Comparison of ENCODE assay signal across 8 cellular contexts in genomic region chr18:32018331-32019250, GRCh38. TPM values are rescaled to one million over a fixed set of nuclear protein-coding genes. Genes with fewer than 3 reads are reported as not detected.
A peak's percentile ranks its signal among the peaks of the same experiment; 100 is the strongest.
DNase-seq lines count a peak whose midpoint lies in the region; ATAC-seq and TF ChIP-seq lines count a peak whose summit lies in the region.

TSS of gene RNF125 (plus strand) at chr18:32018825. CDS start at chr18:32018864, 39 bp downstream.

- peak within 1 kb of the TSS; percentile 100 for H3K27ac Mint-ChIP-seq in activated naive CD4-positive, alpha-beta T cell treated with anti-CD3 and anti-CD28 coated beads, Interleukin-2, amount 10 ng/mL, durations not matched to agents 7 days and 5 days

- H3K4me3 ChIP-seq in HAP-1 (peak within 1 kb of the TSS; percentile 41), MM.1S (ENCODE audit: low read length) (peak within 1 kb of the TSS; percentile 80), SK-N-MC (peak within 1 kb of the TSS; percentile 84), osteoblast (ENCODE audit: insufficient read depth, low read length) (peak within 1 kb of the TSS; percentile 70), thoracic aorta (peak within 1 kb of the TSS; percentile 73)

- ATAC-seq in thoracic aorta (ENCODE audit: insufficient number of reproducible peaks, low FRiP score, low read depth) = peak; percentile 11

- peaks cover 19% of the 10 kb centered on the region for H3K4me1 ChIP-seq in HAP-1
- H3K4me1 ChIP-seq in MM.1S (ENCODE audit: low read length) = no peaks in the 10 kb centered on the region
- H3K4me1 ChIP-seq in osteoblast (ENCODE audit: insufficient read depth, low read length) = peaks cover 14% of the 10 kb centered on the region
- peaks cover 0 to 16% of the 10 kb centered on the region in 2 donors for H3K4me1 ChIP-seq in thoracic aorta (ENCODE audit: control insufficient read depth in 1 of 2, low read depth in 2 of 2)

- H3K4me1 Mint-ChIP-seq in activated naive CD4-positive, alpha-beta T cell treated with anti-CD3 and anti-CD28 coated beads, Interleukin-2, amount 10 ng/mL, durations not matched to agents 7 days and 5 days = peaks cover 61% of the 10 kb centered on the region

- CTCF ChIA-PET in activated naive CD4-positive, alpha-beta T cell treated with anti-CD3 and anti-CD28 coated beads, Interleukin-2, amount 10 ng/mL, durations not matched to agents 7 days and 5 days (lab: Charles Lee) = interaction anchor here (1.1 to 2.5 kb wide), 12 partner anchors 18 to 140 kb away, joined by 3 to 33 read pairs (median 8); partner anchors contain the start of genes RNF138 and TRAPPC8

- peaks cover 20% of the 10 kb centered on the region for H3F3A ChIP-seq in MM.1S (ENCODE audit: insufficient read depth, low read length)

- H3K9me3 Mint-ChIP-seq in activated naive CD4-positive, alpha-beta T cell treated with anti-CD3 and anti-CD28 coated beads, Interleukin-2, amount 10 ng/mL, durations not matched to agents 7 days and 5 days = no peaks in the 10 kb centered on the region

- in situ Hi-C loops in HAP-1 (cut with MboI; ENCODE audit: low sequenced_read_pairs) = no loop called here

- H3K9ac ChIP-seq in MM.1S (ENCODE audit: low read length) (peak within 1 kb of the TSS; percentile 77), SK-N-MC (ENCODE audit: insufficient read length) (peak within 1 kb of the TSS; percentile 66)

- H4K20me1 ChIP-seq in MM.1S (ENCODE audit: insufficient read depth, low read length) (no peaks in the 10 kb centered on the region), osteoblast (ENCODE audit: insufficient read depth, low read length) (no peaks in the 10 kb centered on the region)

- intact Hi-C loops in head of caudate nucleus (cut with DNase I) = loop anchor here (5.0 kb wide), 1 partner anchor 76 kb away; the partner anchor contains the start of gene TRAPPC8

- H3K36me3 ChIP-seq in HAP-1 (replicated peaks) (no peaks in the 10 kb centered on the region), MM.1S (replicated peaks; ENCODE audit: insufficient read depth, low read length) (no peaks in the 10 kb centered on the region), SK-N-MC (ENCODE audit: insufficient read depth, low read length) (no peaks in the 10 kb centered on the region), osteoblast (ENCODE audit: insufficient read depth, low read length) (no peaks in the 10 kb centered on the region), thoracic aorta (no peaks in the 10 kb centered on the region)

- H3K79me2 ChIP-seq in MM.1S (ENCODE audit: low read length) (peaks cover 33% of the 10 kb centered on the region), osteoblast (ENCODE audit: insufficient read depth, low read length) (no peaks in the 10 kb centered on the region)

- peaks cover 7% of the 10 kb centered on the region for H3K27me3 Mint-ChIP-seq in activated naive CD4-positive, alpha-beta T cell treated with anti-CD3 and anti-CD28 coated beads, Interleukin-2, amount 10 ng/mL, durations not matched to agents 7 days and 5 days

- H3K9me2 ChIP-seq in MM.1S (replicated peaks; ENCODE audit: insufficient read depth, low read length) = no peaks in the 10 kb centered on the region

- H3K27me3 ChIP-seq in HAP-1 (ENCODE audit: low read depth) (no peaks in the 10 kb centered on the region), MM.1S (replicated peaks; ENCODE audit: insufficient read depth, low read length) (no peaks in the 10 kb centered on the region), osteoblast (ENCODE audit: insufficient read depth, low read length) (peaks cover 12% of the 10 kb centered on the region), thoracic aorta (replicated peaks; ENCODE audit: insufficient read depth) (no peaks in the 10 kb centered on the region)

- H3K9me3 ChIP-seq in HAP-1 = no peaks in the 10 kb centered on the region
- no peaks in the 10 kb centered on the region for H3K9me3 ChIP-seq in MM.1S (replicated peaks; ENCODE audit: insufficient read depth, low read length)
- no peaks in the 10 kb centered on the region for H3K9me3 ChIP-seq in SK-N-MC (ENCODE audit: low read depth, low read length)
- H3K9me3 ChIP-seq in osteoblast (ENCODE audit: low read depth, low read length) = no peaks in the 10 kb centered on the region
- no peaks in the 10 kb centered on the region for H3K9me3 ChIP-seq in thoracic aorta

- DNase-seq in GDM1 (lab: John Stamatoyannopoulos, UW) (peak; percentile 84), HAP-1 (ENCODE audit: low spot score in 2 of 2) (peak; percentile 86 to 87), MM.1S (peak; percentile 95), SK-N-MC (ENCODE audit: low read depth, low spot score) (no peak), head of caudate nucleus (peak; percentile 33 to 88 (median 75)), osteoblast (ENCODE audit: insufficient read length, low spot score, missing footprints) (peak; percentile 92), thoracic aorta (ENCODE audit: low spot score) (peak; percentile 5)
- peak; percentile 96 for DNase-seq in activated naive CD4-positive, alpha-beta T cell treated with anti-CD3 and anti-CD28 coated beads, Interleukin-2, amount 10 ng/mL, durations not matched to agents 7 days and 5 days

- H3K4me2 ChIP-seq in MM.1S (ENCODE audit: low read depth, low read length) (peak within 1 kb of the TSS; percentile 87), osteoblast (ENCODE audit: insufficient read depth, low read length) (peak within 1 kb of the TSS; percentile 81)

- TF ChIP-seq CTCF in MM.1S (IDR thresholded peaks at IDR 0.05; ENCODE audit: low read length) = no peak
- no peak for TF ChIP-seq CTCF in osteoblast (IDR thresholded peaks at IDR 0.05; ENCODE audit: extremely low read depth, low read depth, low read length)
- TF ChIP-seq CTCF in thoracic aorta (IDR thresholded peaks at IDR 0.05) = no peak

- H3K27ac ChIP-seq in MM.1S (ENCODE audit: low read length) = peak within 1 kb of the TSS; percentile 91
- no peak within 1 kb of the TSS for H3K27ac ChIP-seq in SK-N-MC
- H3K27ac ChIP-seq in osteoblast (ENCODE audit: low read depth, low read length) = no peak within 1 kb of the TSS
- peak within 1 kb of the TSS in 1 of 2 donors; percentile 15 for H3K27ac ChIP-seq in thoracic aorta

- H2AFZ ChIP-seq in MM.1S (ENCODE audit: low read length) (peak within 1 kb of the TSS; percentile 96), osteoblast (ENCODE audit: low read length) (peak within 1 kb of the TSS; percentile 82)

- H3K36me3 Mint-ChIP-seq in activated naive CD4-positive, alpha-beta T cell treated with anti-CD3 and anti-CD28 coated beads, Interleukin-2, amount 10 ng/mL, durations not matched to agents 7 days and 5 days = peaks cover 27% of the 10 kb centered on the region

- peak within 1 kb of the TSS; percentile 98 for H3K4me3 Mint-ChIP-seq in activated naive CD4-positive, alpha-beta T cell treated with anti-CD3 and anti-CD28 coated beads, Interleukin-2, amount 10 ng/mL, durations not matched to agents 7 days and 5 days

RNA-seq across cellular contexts. Expression of gene RNF125, which starts in this region (rescaled TPM):
- under 0.01 and 0.59 TPM in 2 replicates for total RNA-seq in osteoblast
- 1 to 10 TPM; 2.2 to 4.6 TPM for total RNA-seq in thoracic aorta

Comparison
In these comparisons a context has a peak if more than half of its experiments do, and no peak if none do; other contexts are left out.
1. Peak in DNase-seq, H3K4me3 ChIP-seq and H3K4me2 ChIP-seq in osteoblast; RNA of the gene not detected or under 1 TPM.